ENCODE assay signal across 8 cellular contexts in genomic region chr3:2156244-2156847, GRCh38. TPM values are rescaled to one million over a fixed set of nuclear protein-coding genes. Genes with fewer than 3 reads are reported as not detected.
DNase-seq lines count a peak whose midpoint lies in the region; ATAC-seq and TF ChIP-seq lines count a peak whose summit lies in the region.

No MANE protein-coding gene starts in this region.

- no peaks in the 10 kb centered on the region for H3K36me3 Mint-ChIP-seq in naive thymus-derived CD8-positive, alpha-beta T cell

- H3K36me3 ChIP-seq in right atrium auricular region, result no peaks in the 10 kb centered on the region
- no peaks in the 10 kb centered on the region for H3K36me3 ChIP-seq in heart left ventricle
- no peaks in the 10 kb centered on the region for H3K36me3 ChIP-seq in adrenal gland (replicated peaks in 1 of 2)
- no peaks in the 10 kb centered on the region for H3K36me3 ChIP-seq in parathyroid adenoma (ENCODE audit: control insufficient read depth, insufficient read depth, low read length)
- no peaks in the 10 kb centered on the region for H3K36me3 ChIP-seq in suprapubic skin

- no peak overlapping the region for H3K4me3 Mint-ChIP-seq in naive thymus-derived CD8-positive, alpha-beta T cell

- H3K27ac ChIP-seq in right atrium auricular region (no peak overlapping the region), heart left ventricle (no peak overlapping the region), HL-60 (replicated peaks) (no peak overlapping the region), adrenal gland (no peak overlapping the region), parathyroid adenoma (no peak overlapping the region), suprapubic skin (no peak overlapping the region)

- 37 to 57% (median 41%) methylated on average over 19 of the region's 19 CpGs for WGBS in heart left ventricle, 4 donors
- 44 to 50% (median 48%) methylated on average over 19 of the region's 19 CpGs for WGBS in adrenal gland, 4 donors
- WGBS in suprapubic skin, result 70% methylated on average over 19 of the region's 19 CpGs

- TF ChIP-seq CTCF in right atrium auricular region (IDR thresholded peaks at IDR 0.05), result peak; percentile 34 to 51
- TF ChIP-seq CTCF in heart left ventricle (IDR thresholded peaks at IDR 0.05), result peak in 6 of 12 donors; percentile 13 to 49 (median 39)
- TF ChIP-seq CTCF in HL-60 (IDR thresholded peaks at IDR 0.05; ENCODE audit: insufficient read depth, low read length), result peak; percentile 71
- peak in 5 of 6 experiments; percentile 13 to 46 (median 36) for TF ChIP-seq CTCF in adrenal gland (IDR thresholded peaks at IDR 0.05)
- peak; percentile 17 for TF ChIP-seq CTCF in parathyroid adenoma (IDR thresholded peaks at IDR 0.05)
- peak in 1 of 2 donors; percentile 23 for TF ChIP-seq CTCF in suprapubic skin (IDR thresholded peaks at IDR 0.05)

- H3K4me1 Mint-ChIP-seq in naive thymus-derived CD8-positive, alpha-beta T cell, result no peaks in the 10 kb centered on the region

- H3K27me3 ChIP-seq in right atrium auricular region (no peaks in the 10 kb centered on the region), heart left ventricle (peaks cover 0 to 5% (median 0%) of the 10 kb centered on the region in 9 donors), HL-60 (ENCODE audit: insufficient read depth, poor library complexity, severe bottlenecking) (no peaks in the 10 kb centered on the region), adrenal gland (no peaks in the 10 kb centered on the region), parathyroid adenoma (ENCODE audit: control insufficient read depth, insufficient read depth, low read length) (no peaks in the 10 kb centered on the region), suprapubic skin (no peaks in the 10 kb centered on the region)

- H3K9ac ChIP-seq in parathyroid adenoma, result no peak overlapping the region

- DNase-seq in right atrium auricular region (ENCODE audit: low spot score), result no peak
- no peak for DNase-seq in heart left ventricle
- DNase-seq in HL-60 (ENCODE audit: low read depth in 1 of 2, low spot score in 1 of 2), result peak in 1 of 2 experiments; percentile 5
- DNase-seq in adrenal gland, result peak in 3 of 7 donors; percentile 8 to 27 (median 21)
- no peak for DNase-seq in G401 (ENCODE audit: low spot score)
- DNase-seq in suprapubic skin (ENCODE audit: low spot score in 2 of 2), result no peak
- no peak for DNase-seq in naive thymus-derived CD8-positive, alpha-beta T cell

- no peak for TF ChIP-seq POLR2A in heart left ventricle (IDR thresholded peaks at IDR 0.05)
- no peak for TF ChIP-seq POLR2A in adrenal gland (IDR thresholded peaks at IDR 0.05)
- no peak for TF ChIP-seq POLR2A in suprapubic skin (IDR thresholded peaks at IDR 0.05)

- POLR2A ChIA-PET in naive thymus-derived CD8-positive, alpha-beta T cell (lab: Charles Lee), result no interaction called here

- peaks cover 4% of the 10 kb centered on the region for H3K79me2 ChIP-seq in parathyroid adenoma

- no peak overlapping the region for H2AFZ ChIP-seq in parathyroid adenoma

- H3K27ac Mint-ChIP-seq in naive thymus-derived CD8-positive, alpha-beta T cell, result no peak overlapping the region

- intact Hi-C loops in heart left ventricle (cut with DNase I), result no loop called here
- intact Hi-C loops in adrenal gland (cut with DNase I), result no loop called here

- ATAC-seq in heart left ventricle, result no peak
- ATAC-seq in naive thymus-derived CD8-positive, alpha-beta T cell, result no peak

- H3K4me1 ChIP-seq in right atrium auricular region, result no peaks in the 10 kb centered on the region
- H3K4me1 ChIP-seq in heart left ventricle, result no peaks in the 10 kb centered on the region
- H3K4me1 ChIP-seq in adrenal gland (replicated peaks in 1 of 2), result no peaks in the 10 kb centered on the region
- no peaks in the 10 kb centered on the region for H3K4me1 ChIP-seq in parathyroid adenoma
- H3K4me1 ChIP-seq in suprapubic skin, result no peaks in the 10 kb centered on the region

- peaks cover 0 to 15% (median 0%) of the 10 kb centered on the region in 5 donors for H3K27me3 Mint-ChIP-seq in naive thymus-derived CD8-positive, alpha-beta T cell

- in situ Hi-C loops in G401 (cut with HindIII; ENCODE audit: low sequenced_read_pairs), result no loop called here

- no peak overlapping the region for H3K4me3 ChIP-seq in right atrium auricular region
- no peak overlapping the region for H3K4me3 ChIP-seq in heart left ventricle
- H3K4me3 ChIP-seq in HL-60 (replicated peaks; ENCODE audit: insufficient read depth, low read length), result no peak overlapping the region
- H3K4me3 ChIP-seq in adrenal gland, result no peak overlapping the region
- H3K4me3 ChIP-seq in parathyroid adenoma (ENCODE audit: low read depth, low read length), result no peak overlapping the region
- no peak overlapping the region for H3K4me3 ChIP-seq in suprapubic skin

- no peaks in the 10 kb centered on the region for H3K9me3 ChIP-seq in right atrium auricular region
- H3K9me3 ChIP-seq in heart left ventricle, result no peaks in the 10 kb centered on the region
- no peaks in the 10 kb centered on the region for H3K9me3 ChIP-seq in adrenal gland (replicated peaks in 1 of 3)
- H3K9me3 ChIP-seq in parathyroid adenoma (ENCODE audit: control insufficient read depth, low read length), result no peaks in the 10 kb centered on the region
- no peaks in the 10 kb centered on the region for H3K9me3 ChIP-seq in suprapubic skin

- no peak for TF ChIP-seq EP300 in suprapubic skin (IDR thresholded peaks at IDR 0.05)

- H3K4me2 ChIP-seq in parathyroid adenoma (ENCODE audit: low read length), result no peak overlapping the region

- H3K9me3 Mint-ChIP-seq in naive thymus-derived CD8-positive, alpha-beta T cell, result peaks cover 0 to 6% (median 0%) of the 10 kb centered on the region in 9 donors

RNA-seq across cellular contexts. Expression of gene CNTN4, which starts 57.7 kb away (rescaled TPM):
- total RNA-seq in right atrium auricular region, result 1 to 10 TPM; 5.3 to 5.7 TPM
- total RNA-seq in heart left ventricle, result 1 to 10 TPM in 6 of 9 donors, under 1 TPM in 3; 0.65 to 6.7 (median 1.6) TPM
- polyA plus RNA-seq in heart left ventricle, result under 1 TPM; 0.30 to 0.80 TPM
- 1 to 10 TPM in 6 of 8 donors, under 1 TPM in 2; 0.17 to 9.2 (median 1.6) TPM for total RNA-seq in adrenal gland
- polyA plus RNA-seq in adrenal gland, result 1 to 10 TPM; 1.1 to 2.6 (median 1.5) TPM
- not detected in 2 replicates for total RNA-seq in G401 (2014; rRNA removed; shearing (Covaris generic))
- 1 to 10 TPM in 3 of 4 donors, under 1 TPM in 1; 0.60 to 8.1 (median 7.5) TPM for total RNA-seq in suprapubic skin
- not detected for total RNA-seq in naive thymus-derived CD8-positive, alpha-beta T cell
- polyA plus RNA-seq in naive thymus-derived CD8-positive, alpha-beta T cell, result not detected
